Comparison of ENCODE assay signal across 1 cellular context in the genomic region with DNA sequence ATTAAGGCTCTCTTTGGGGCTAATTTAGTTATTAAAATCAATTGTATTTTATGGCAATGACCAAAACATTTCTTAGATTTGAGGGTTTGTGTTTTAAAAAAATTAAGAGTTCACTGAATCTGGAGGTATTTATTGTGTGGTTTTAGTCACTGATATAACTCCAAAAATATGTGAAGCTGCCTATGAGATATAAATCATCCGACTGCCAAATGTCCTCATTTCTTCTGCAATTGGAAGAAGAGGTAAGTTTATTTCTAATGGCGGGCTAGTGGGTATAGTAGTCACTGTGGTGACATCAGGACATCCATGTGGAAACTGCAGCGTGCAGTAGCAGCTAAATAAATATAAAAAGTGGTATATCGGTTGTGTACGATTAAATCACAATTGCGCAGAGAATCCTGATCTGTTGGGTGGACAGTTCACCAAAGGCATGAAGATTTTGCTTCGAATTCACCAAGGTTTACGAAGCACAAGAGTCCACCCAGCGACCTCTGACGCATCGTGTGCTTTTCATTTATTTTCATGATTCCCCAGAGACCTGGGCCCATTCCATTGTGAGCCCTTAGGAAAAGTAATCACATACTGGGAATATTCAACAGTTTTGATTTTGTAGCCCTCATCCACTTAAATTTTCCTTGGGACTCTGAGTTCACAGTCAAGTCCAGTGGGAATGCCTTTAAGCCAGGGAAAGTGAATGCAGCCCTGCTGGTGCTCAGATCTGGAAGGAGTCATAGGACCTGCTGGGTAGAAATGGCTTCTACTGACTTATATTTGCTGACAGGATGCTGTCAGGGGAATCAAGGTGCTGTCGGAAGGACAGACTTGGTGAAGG.
TF ChIP-seq lines count a peak whose summit lies in the region.

No MANE protein-coding gene starts in this region.

TF ChIP-seq in neural cell, 6 proteins besides CTCF, POLR2A, EP300 and RAD21:
- TF ChIP-seq MXI1 (conservative IDR thresholded peaks at IDR 0.05; ENCODE audit: poor library complexity, severe bottlenecking) (no peak), POLR2AphosphoS5 (IDR thresholded peaks at IDR 0.05) (no peak), TAF1 (IDR thresholded peaks at IDR 0.05; ENCODE audit: low read depth) (no peak), SMC3 (conservative IDR thresholded peaks at IDR 0.05; ENCODE audit: poor library complexity) (no peak), EZH2 (IDR thresholded peaks at IDR 0.05; ENCODE audit: borderline replicate concordance, insufficient read depth, low read length, poor library complexity, severe bottlenecking) (no peak)
- TF ChIP-seq, protein P1, sequence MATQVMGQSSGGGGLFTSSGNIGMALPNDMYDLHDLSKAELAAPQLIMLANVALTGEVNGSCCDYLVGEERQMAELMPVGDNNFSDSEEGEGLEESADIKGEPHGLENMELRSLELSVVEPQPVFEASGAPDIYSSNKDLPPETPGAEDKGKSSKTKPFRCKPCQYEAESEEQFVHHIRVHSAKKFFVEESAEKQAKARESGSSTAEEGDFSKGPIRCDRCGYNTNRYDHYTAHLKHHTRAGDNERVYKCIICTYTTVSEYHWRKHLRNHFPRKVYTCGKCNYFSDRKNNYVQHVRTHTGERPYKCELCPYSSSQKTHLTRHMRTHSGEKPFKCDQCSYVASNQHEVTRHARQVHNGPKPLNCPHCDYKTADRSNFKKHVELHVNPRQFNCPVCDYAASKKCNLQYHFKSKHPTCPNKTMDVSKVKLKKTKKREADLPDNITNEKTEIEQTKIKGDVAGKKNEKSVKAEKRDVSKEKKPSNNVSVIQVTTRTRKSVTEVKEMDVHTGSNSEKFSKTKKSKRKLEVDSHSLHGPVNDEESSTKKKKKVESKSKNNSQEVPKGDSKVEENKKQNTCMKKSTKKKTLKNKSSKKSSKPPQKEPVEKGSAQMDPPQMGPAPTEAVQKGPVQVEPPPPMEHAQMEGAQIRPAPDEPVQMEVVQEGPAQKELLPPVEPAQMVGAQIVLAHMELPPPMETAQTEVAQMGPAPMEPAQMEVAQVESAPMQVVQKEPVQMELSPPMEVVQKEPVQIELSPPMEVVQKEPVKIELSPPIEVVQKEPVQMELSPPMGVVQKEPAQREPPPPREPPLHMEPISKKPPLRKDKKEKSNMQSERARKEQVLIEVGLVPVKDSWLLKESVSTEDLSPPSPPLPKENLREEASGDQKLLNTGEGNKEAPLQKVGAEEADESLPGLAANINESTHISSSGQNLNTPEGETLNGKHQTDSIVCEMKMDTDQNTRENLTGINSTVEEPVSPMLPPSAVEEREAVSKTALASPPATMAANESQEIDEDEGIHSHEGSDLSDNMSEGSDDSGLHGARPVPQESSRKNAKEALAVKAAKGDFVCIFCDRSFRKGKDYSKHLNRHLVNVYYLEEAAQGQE (IDR thresholded peaks at IDR 0.05; ENCODE audit: borderline replicate concordance), result no peak
TF ChIP-seq in neural cell: peak in this region for 0.
